ENCODE assay signal across 24 cellular contexts in the genomic region with DNA sequence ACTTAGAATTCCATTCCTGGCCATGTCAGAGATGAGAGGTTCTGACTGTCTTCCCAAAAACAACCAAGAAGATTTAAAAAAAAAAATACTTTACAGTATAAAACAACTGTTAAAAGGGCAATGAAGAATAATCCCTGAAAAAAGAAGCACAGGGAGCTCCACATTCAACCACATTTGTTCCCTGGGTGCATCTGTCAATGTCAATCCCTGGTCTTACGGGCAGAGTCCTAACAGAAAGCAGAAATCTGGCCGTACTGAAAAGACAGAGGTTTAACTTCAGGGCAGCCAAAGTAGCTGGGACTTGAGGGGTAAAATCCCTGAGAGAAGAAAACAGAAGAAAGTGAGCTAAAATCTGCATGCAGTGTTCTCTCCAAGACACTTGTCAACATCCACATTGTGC.
A peak's percentile ranks its signal among the peaks of the same experiment; 100 is the strongest.
DNase-seq lines count a peak whose midpoint lies in the region; ATAC-seq, FAIRE-seq and TF ChIP-seq lines count a peak whose summit lies in the region.
"Had no signal": no experiment of that assay in that cellular context is flagged by ENCODE, and none has a peak within 500 bp of the region (broad histone marks: within the 10 kb centered on the region; RNA-seq: fewer than 3 reads in every experiment).

No MANE protein-coding gene starts in this region.

- CTCF ChIA-PET in CD8-positive, alpha-beta T cell (lab: Charles Lee) = interaction anchor here (1.5 kb wide), 1 partner anchor 83 kb away, joined by 7 read pairs; no protein-coding TSS in a partner anchor
- CTCF ChIA-PET in GM10248 (lab: Yijun Ruan, JAX) = interaction anchor here (0.9 kb wide), 1 partner anchor 83 kb away, joined by 3 read pairs; no protein-coding TSS in a partner anchor

- H3K4me1 Mint-ChIP-seq in CD8-positive, alpha-beta T cell (ENCODE audit: low read depth) = peaks cover 50% of the 10 kb centered on the region
- H3K4me1 Mint-ChIP-seq in progenitor cell of endocrine pancreas (ENCODE audit: low read depth) = peaks cover 4% of the 10 kb centered on the region

- H3K27ac Mint-ChIP-seq in CD8-positive, alpha-beta T cell = peak overlapping the region; percentile 52
- peak overlapping the region; percentile 65 for H3K27ac Mint-ChIP-seq in progenitor cell of endocrine pancreas
- H3K27ac Mint-ChIP-seq: activated CD8-positive, alpha-beta T cell treated with anti-CD3 and anti-CD28 coated beads for 36 hours; activated naive CD4-positive, alpha-beta T cell treated with anti-CD3 and anti-CD28 coated beads, Interleukin-2, amount 10 ng/mL, durations not matched to agents 7 days and 5 days; endodermal cell; stimulated activated naive B cell treated with anti-CD40 and anti-IgM and Interleukin-4, amounts not matched to agents 10 μg/mL and 1 μg/mL and 100 μg/mL, for 72 hours had no signal

- no peaks in the 10 kb centered on the region for H3K27me3 Mint-ChIP-seq in CD8-positive, alpha-beta T cell (ENCODE audit: low read depth)
- H3K27me3 Mint-ChIP-seq in progenitor cell of endocrine pancreas = no peaks in the 10 kb centered on the region
- H3K27me3 Mint-ChIP-seq: activated CD8-positive, alpha-beta T cell treated with anti-CD3 and anti-CD28 coated beads for 36 hours; activated naive CD4-positive, alpha-beta T cell treated with anti-CD3 and anti-CD28 coated beads, Interleukin-2, amount 10 ng/mL, durations not matched to agents 7 days and 5 days; CD4-positive, alpha-beta T cell; stimulated activated naive B cell treated with anti-CD40 and anti-IgM and Interleukin-4, amounts not matched to agents 10 μg/mL and 1 μg/mL and 100 μg/mL, for 72 hours had no signal

- H3K36me3 ChIP-seq in CD8-positive, alpha-beta T cell (ENCODE audit: insufficient read depth, low read length) = no peaks in the 10 kb centered on the region
- no peaks in the 10 kb centered on the region for H3K36me3 ChIP-seq in keratinocyte (ENCODE audit: control insufficient read depth in 2 of 2, extremely low read depth in 1 of 2, insufficient read depth in 2 of 2, low read length in 2 of 2)
- H3K36me3 ChIP-seq in upper lobe of right lung = peaks cover 4% of the 10 kb centered on the region
- H3K36me3 ChIP-seq: thoracic aorta had no signal

- H3K9me1 ChIP-seq in keratinocyte (ENCODE audit: control insufficient read depth, extremely low read depth, insufficient read depth, low read length) = no peaks in the 10 kb centered on the region

- H3K9me3 ChIP-seq in CD8-positive, alpha-beta T cell (ENCODE audit: low read length) = no peaks in the 10 kb centered on the region
- H3K9me3 ChIP-seq in keratinocyte (ENCODE audit: control insufficient read depth, low read depth, low read length) (no peaks in the 10 kb centered on the region), upper lobe of right lung (no peaks in the 10 kb centered on the region)
- H3K9me3 ChIP-seq: sigmoid colon, thoracic aorta had no signal

- no peak overlapping the region for H3K4me3 Mint-ChIP-seq in CD8-positive, alpha-beta T cell
- H3K4me3 Mint-ChIP-seq in progenitor cell of endocrine pancreas (ENCODE audit: low read depth) = no peak overlapping the region
- H3K4me3 Mint-ChIP-seq: activated CD8-positive, alpha-beta T cell treated with anti-CD3 and anti-CD28 coated beads for 36 hours; activated naive CD4-positive, alpha-beta T cell treated with anti-CD3 and anti-CD28 coated beads, Interleukin-2, amount 10 ng/mL, durations not matched to agents 7 days and 5 days; CD4-positive, alpha-beta T cell; endodermal cell; stimulated activated naive B cell treated with anti-CD40 and anti-IgM and Interleukin-4, amounts not matched to agents 10 μg/mL and 1 μg/mL and 100 μg/mL, for 72 hours had no signal

- peaks cover 8% of the 10 kb centered on the region for H3K4me1 ChIP-seq in CD8-positive, alpha-beta T cell (ENCODE audit: insufficient read depth, low read length)
- H3K4me1 ChIP-seq in keratinocyte (ENCODE audit: control insufficient read depth, extremely low read depth, insufficient read depth, low read length) = no peaks in the 10 kb centered on the region
- H3K4me1 ChIP-seq in upper lobe of right lung = no peaks in the 10 kb centered on the region

- POLR2A ChIA-PET in CD8-positive, alpha-beta T cell (lab: Charles Lee) = no interaction called here
- POLR2A ChIA-PET in GM10248 (lab: Yijun Ruan, JAX) = no interaction called here

- ATAC-seq in CD8-positive, alpha-beta T cell = no peak
- no peak for ATAC-seq in upper lobe of right lung
- ATAC-seq: activated CD8-positive, alpha-beta T cell treated with anti-CD3 and anti-CD28 coated beads for 36 hours; GM12878; left colon; stimulated activated naive B cell treated with anti-CD40 and anti-IgM and Interleukin-4, amounts not matched to agents 10 μg/mL and 1 μg/mL and 100 μg/mL, for 72 hours had no signal

- DNase-seq in CD8-positive, alpha-beta T cell = no peak
- DNase-seq in LHCN-M2 (ENCODE audit: low read depth) (peak; percentile 93), keratinocyte (ENCODE audit: low read depth, low spot score) (no peak), progenitor cell of endocrine pancreas (ENCODE audit: low spot score, unreplicated experiment) (no peak), KG1 (lab: John Stamatoyannopoulos, UW) (no peak), NCI-H2171 (lab: John Stamatoyannopoulos, UW) (no peak), upper lobe of right lung (no peak), GM10248 (ENCODE audit: extremely low spot score) (no peak)
- DNase-seq: activated CD8-positive, alpha-beta T cell treated with anti-CD3 and anti-CD28 coated beads for 36 hours; activated naive CD4-positive, alpha-beta T cell treated with anti-CD3 and anti-CD28 coated beads, Interleukin-2, amount 10 ng/mL, durations not matched to agents 7 days and 5 days; activated T-cell treated with anti-CD3 and anti-CD28 coated beads, Interleukin-2, amount 50 U/mL, for 1 hour; CD4-positive, alpha-beta T cell; DMS53; endodermal cell; H7; left colon; NCI-H1105 treated with DMSO at 0.1 percent for 48 hours; NCI-H2107; NCI-H510A treated with DMSO at 0.1 percent for 48 hours; sigmoid colon; stimulated activated naive B cell treated with anti-CD40 and anti-IgM and Interleukin-4, amounts not matched to agents 10 μg/mL and 1 μg/mL and 100 μg/mL, for 72 hours; T-helper 9 cell had no signal

- peaks cover 2% of the 10 kb centered on the region for H3K9me3 Mint-ChIP-seq in CD8-positive, alpha-beta T cell
- H3K9me3 Mint-ChIP-seq in progenitor cell of endocrine pancreas (ENCODE audit: low read depth) = peaks cover 7% of the 10 kb centered on the region
- H3K9me3 Mint-ChIP-seq: activated naive CD4-positive, alpha-beta T cell treated with anti-CD3 and anti-CD28 coated beads, Interleukin-2, amount 10 ng/mL, durations not matched to agents 7 days and 5 days; CD4-positive, alpha-beta T cell had no signal

- no peaks in the 10 kb centered on the region for H4K20me1 ChIP-seq in keratinocyte (ENCODE audit: control insufficient read depth, extremely low read depth, insufficient read depth, low read length)

- no peak overlapping the region for H3K4me3 ChIP-seq in CD8-positive, alpha-beta T cell (ENCODE audit: low read depth, low read length)
- H3K4me3 ChIP-seq in keratinocyte (ENCODE audit: control insufficient read depth in 2 of 3, extremely low read depth in 1 of 3, insufficient read depth in 2 of 3, low read depth in 1 of 3, low read length in 3 of 3) (no peak overlapping the region), upper lobe of right lung (no peak overlapping the region)
- H3K4me3 ChIP-seq: GM12878, sigmoid colon, thoracic aorta had no signal

- no peaks in the 10 kb centered on the region for H3K79me2 ChIP-seq in keratinocyte (ENCODE audit: control insufficient read depth, insufficient read depth, low read length)

- intact Hi-C loops in CD8-positive, alpha-beta T cell (cut with DNase I, micrococcal nuclease) = loop anchor here (10.0 kb wide), 2 partner anchors 217 to 287 kb away; a partner anchor contains a TSS
- intact Hi-C loops in upper lobe of right lung (cut with DNase I) = loop anchor here (10.0 kb wide), 1 partner anchor 87 kb away; no protein-coding TSS in a partner anchor

- H3K9ac ChIP-seq in keratinocyte (ENCODE audit: control insufficient read depth, extremely low read depth, insufficient read depth, low read length) = no peak overlapping the region

- H3K27ac ChIP-seq in CD8-positive, alpha-beta T cell (ENCODE audit: low read depth, low read length) = no peak overlapping the region
- H3K27ac ChIP-seq in keratinocyte (ENCODE audit: control insufficient read depth, insufficient read depth, low read length) (no peak overlapping the region), upper lobe of right lung (no peak overlapping the region)
- H3K27ac ChIP-seq: thoracic aorta had no signal

- no peaks in the 10 kb centered on the region for H3K27me3 ChIP-seq in CD8-positive, alpha-beta T cell (ENCODE audit: insufficient read depth, low read length)
- H3K27me3 ChIP-seq in keratinocyte (ENCODE audit: control insufficient read depth, extremely low read depth, insufficient read depth, low read length) (no peaks in the 10 kb centered on the region), upper lobe of right lung (no peaks in the 10 kb centered on the region)
- H3K27me3 ChIP-seq: sigmoid colon had no signal

- no peak overlapping the region for H3K4me2 ChIP-seq in keratinocyte (ENCODE audit: control insufficient read depth, extremely low read depth, insufficient read depth, low read depth, low read length)

- peaks cover 52% of the 10 kb centered on the region for H3K36me3 Mint-ChIP-seq in CD8-positive, alpha-beta T cell
- H3K36me3 Mint-ChIP-seq in progenitor cell of endocrine pancreas (ENCODE audit: insufficient read depth) = peaks cover 24% of the 10 kb centered on the region

- no peak overlapping the region for H2AFZ ChIP-seq in keratinocyte (ENCODE audit: control insufficient read depth, low read length)

- no peak for TF ChIP-seq CTCF in CD8-positive, alpha-beta T cell (IDR thresholded peaks at IDR 0.05)
- TF ChIP-seq CTCF in keratinocyte (optimal IDR thresholded peaks at IDR 0.05 in 1 of 3, IDR thresholded peaks at IDR 0.05 in 1 of 3, conservative IDR thresholded peaks at IDR 0.05 in 1 of 3; ENCODE audit: extremely low read depth in 1 of 3, insufficient read depth in 2 of 3, low read length in 3 of 3) = no peak
- TF ChIP-seq CTCF in progenitor cell of endocrine pancreas (IDR thresholded peaks at IDR 0.05; ENCODE audit: unreplicated experiment) = no peak
- no peak for TF ChIP-seq CTCF in upper lobe of right lung (IDR thresholded peaks at IDR 0.05)
- no peak for TF ChIP-seq CTCF in GM10248 (IDR thresholded peaks at IDR 0.05; ENCODE audit: control extremely low read depth, extremely low read depth, low read depth, missing control alignments)

- dilution Hi-C loops in keratinocyte (cut with MboI; ENCODE audit: extremely low pct_ligation_motif_present, low sequenced_read_pairs) = no loop called here

- FAIRE-seq in keratinocyte (lab: Jason Lieb, UNC) = peak; percentile 58
- FAIRE-seq: GM12878 had no signal
